In genomic region chr17:1640329-1641064, GRCh38 we compare ENCODE assay signal across 15 cellular contexts. TPM values are rescaled to one million over a fixed set of nuclear protein-coding genes. Genes with fewer than 3 reads are reported as not detected.
DNase-seq lines count a peak whose midpoint lies in the region; ATAC-seq and TF ChIP-seq lines count a peak whose summit lies in the region.
"Had no signal": no experiment of that assay in that cellular context is flagged by ENCODE, and none has a peak within 500 bp of the region (broad histone marks: within the 10 kb centered on the region; RNA-seq: fewer than 3 reads in every experiment).

No MANE protein-coding gene starts in this region.

- H3K14ac ChIP-seq in neuronal stem cell (ENCODE audit: low read length): peak overlapping the region; percentile 71

- peak overlapping the region in 2 of 3 donors; percentile 51 to 90 for H3K27ac Mint-ChIP-seq in IgD-negative memory B cell
- H3K27ac Mint-ChIP-seq in activated naive CD4-positive, alpha-beta T cell treated with anti-CD3 and anti-CD28 coated beads, Interleukin-2, amount 50 U/mL, for 72 hours: no peak overlapping the region
- H3K27ac Mint-ChIP-seq: effector memory CD8-positive, alpha-beta T cell; T-helper 2 cell treated with Interferon-gamma antibody and Interleukin-4, amounts not matched to agents 5 μg/mL and 100 μg/mL, for 36 hours had no signal

- 51 to 57% methylated on average over 5 to 19 of the region's 23 CpGs for WGBS in body of pancreas, 2 donors
- no CpG with 5 or more reads among the region's 23 CpGs for WGBS in neuronal stem cell (ENCODE audit: extremely low coverage in 2 of 2, insufficient read length in 2 of 2, insufficient replicate concordance in 1 of 2), 2 donors

- TF ChIP-seq CTCF in body of pancreas (IDR thresholded peaks at IDR 0.05): no peak

- H4K91ac ChIP-seq in neuronal stem cell (ENCODE audit: low read depth, low read length, poor library complexity): peak overlapping the region; percentile 97

- peak overlapping the region; percentile 54 for H2BK5ac ChIP-seq in neuronal stem cell (ENCODE audit: low read length)

- no peak overlapping the region for H3K9ac ChIP-seq in neuronal stem cell (ENCODE audit: low read depth, low read length, poor library complexity)

- no peaks in the 10 kb centered on the region for H3K27me3 Mint-ChIP-seq in IgD-negative memory B cell
- H3K27me3 Mint-ChIP-seq: effector memory CD8-positive, alpha-beta T cell had no signal

- DNase-seq in body of pancreas (peak in 3 of 4 donors; percentile 53 to 80 (median 66)), neuronal stem cell (ENCODE audit: low spot score) (no peak), UCSD-AML1 (lab: John Stamatoyannopoulos, UW; ENCODE audit: unreplicated experiment) (no peak), NCI-H2107 (lab: John Stamatoyannopoulos, UW) (no peak)
- no peak for DNase-seq in activated naive CD4-positive, alpha-beta T cell treated with anti-CD3 and anti-CD28 coated beads, Interleukin-2, amount 50 U/mL, for 72 hours (ENCODE audit: low spot score in 2 of 2)
- DNase-seq: activated CD4-positive, alpha-beta T cell treated with anti-CD3 and anti-CD28 coated beads, Interleukin-2, amount 50 U/mL, for 48 hours; activated effector memory CD4-positive, alpha-beta T cell treated with Interleukin-2 at 50 U/mL for 16 hours; effector memory CD8-positive, alpha-beta T cell; HCEC 1CT; NCI-H510A had no signal

- H4K8ac ChIP-seq in neuronal stem cell (ENCODE audit: low read depth, low read length): no peak overlapping the region

- ATAC-seq in body of pancreas: no peak
- no peak for ATAC-seq in activated naive CD4-positive, alpha-beta T cell treated with anti-CD3 and anti-CD28 coated beads, Interleukin-2, amount 50 U/mL, for 72 hours
- ATAC-seq: effector memory CD8-positive, alpha-beta T cell; gastroesophageal sphincter had no signal

- H3K27me3 ChIP-seq in body of pancreas: no peaks in the 10 kb centered on the region
- H3K27me3 ChIP-seq in neuronal stem cell (ENCODE audit: control insufficient read depth in 3 of 3, insufficient read depth in 3 of 3, low read depth in 1 of 3, low read length in 3 of 3): peaks cover 0 to 19% (median 0%) of the 10 kb centered on the region in 3 experiments
- H3K27me3 ChIP-seq: gastroesophageal sphincter had no signal

- no peaks in the 10 kb centered on the region for H3K36me3 Mint-ChIP-seq in IgD-negative memory B cell
- no peaks in the 10 kb centered on the region for H3K36me3 Mint-ChIP-seq in activated naive CD4-positive, alpha-beta T cell treated with anti-CD3 and anti-CD28 coated beads, Interleukin-2, amount 50 U/mL, for 72 hours

- H3K4me1 Mint-ChIP-seq in IgD-negative memory B cell: peaks cover 7 to 17% (median 12%) of the 10 kb centered on the region in 3 donors

- peak overlapping the region; percentile 84 for H3K4ac ChIP-seq in neuronal stem cell (ENCODE audit: low read length)

- H3K4me2 ChIP-seq in neuronal stem cell (ENCODE audit: insufficient read depth, low read length, poor library complexity, severe bottlenecking): no peak overlapping the region

- peak overlapping the region; percentile 84 for H3K18ac ChIP-seq in neuronal stem cell (ENCODE audit: low read length)

- H2BK15ac ChIP-seq in neuronal stem cell (ENCODE audit: low read length): peak overlapping the region; percentile 99

- H3K9me3 Mint-ChIP-seq in IgD-negative memory B cell: no peaks in the 10 kb centered on the region
- no peaks in the 10 kb centered on the region for H3K9me3 Mint-ChIP-seq in activated naive CD4-positive, alpha-beta T cell treated with anti-CD3 and anti-CD28 coated beads, Interleukin-2, amount 50 U/mL, for 72 hours
- H3K9me3 Mint-ChIP-seq: effector memory CD8-positive, alpha-beta T cell; nephron; T-helper 2 cell treated with Interferon-gamma antibody and Interleukin-4, amounts not matched to agents 5 μg/mL and 100 μg/mL, for 36 hours had no signal

- H3K9me3 ChIP-seq in body of pancreas (no peaks in the 10 kb centered on the region), neuronal stem cell (replicated peaks in 1 of 2; ENCODE audit: control insufficient read depth in 2 of 2, insufficient read depth in 1 of 2, low read depth in 1 of 2, low read length in 2 of 2) (no peaks in the 10 kb centered on the region)
- H3K9me3 ChIP-seq: gastroesophageal sphincter, thoracic aorta had no signal

- H2BK12ac ChIP-seq in neuronal stem cell (ENCODE audit: low read length): peak overlapping the region; percentile 98

- peak overlapping the region; percentile 57 for H3K23ac ChIP-seq in neuronal stem cell (ENCODE audit: low read depth, low read length, poor library complexity)

- peaks cover 2% of the 10 kb centered on the region for H3K79me1 ChIP-seq in neuronal stem cell (ENCODE audit: low read depth, low read length)

- TF ChIP-seq POLR2A in body of pancreas (IDR thresholded peaks at IDR 0.05): no peak

- H2BK120ac ChIP-seq in neuronal stem cell (ENCODE audit: low read depth, low read length): peak overlapping the region; percentile 87

- peak overlapping the region; percentile 96 for H2AK5ac ChIP-seq in neuronal stem cell (ENCODE audit: low read depth, low read length)

- H2AFZ ChIP-seq in neuronal stem cell (ENCODE audit: low read length): no peak overlapping the region

- H3K4me3 Mint-ChIP-seq in IgD-negative memory B cell: peak overlapping the region in 1 of 4 donors; percentile 69
- H3K4me3 Mint-ChIP-seq: effector memory CD8-positive, alpha-beta T cell; T-helper 2 cell treated with Interferon-gamma antibody and Interleukin-4, amounts not matched to agents 5 μg/mL and 100 μg/mL, for 36 hours had no signal

- H3K4me3 ChIP-seq in body of pancreas (no peak overlapping the region), neuronal stem cell (ENCODE audit: low read length in 2 of 2) (no peak overlapping the region)
- H3K4me3 ChIP-seq: gastroesophageal sphincter, thoracic aorta had no signal

- H3K27ac ChIP-seq in body of pancreas (peak overlapping the region in 1 of 4 donors; percentile 40), neuronal stem cell (replicated peaks; ENCODE audit: low read length) (peak overlapping the region; percentile 27)
- H3K27ac ChIP-seq: gastroesophageal sphincter, thoracic aorta had no signal

- H3K4me1 ChIP-seq in body of pancreas (peaks cover 30% of the 10 kb centered on the region), neuronal stem cell (ENCODE audit: control insufficient read depth in 2 of 2, insufficient read depth in 1 of 2, low read depth in 1 of 2, low read length in 2 of 2) (peaks cover 21 to 39% of the 10 kb centered on the region in 2 donors)

- intact Hi-C loops in body of pancreas (cut with DNase I): no loop called here

- H3K36me3 ChIP-seq in body of pancreas (replicated peaks in 1 of 2; ENCODE audit: insufficient read depth in 1 of 2, low read depth in 2 of 2): no peaks in the 10 kb centered on the region
- no peaks in the 10 kb centered on the region for H3K36me3 ChIP-seq in neuronal stem cell (replicated peaks in 1 of 2; ENCODE audit: control insufficient read depth in 2 of 2, insufficient read depth in 2 of 2, low read length in 2 of 2)
- H3K36me3 ChIP-seq: thoracic aorta had no signal

RNA-seq across cellular contexts. Expression of gene SCARF1, which starts 5.0 kb away (rescaled TPM):
- polyA plus RNA-seq in IgD-negative memory B cell: 0.19 TPM
- 10 to 100 TPM in 1 of 2 donors, 1 to 10 TPM in 1; 9.1 to 15.5 TPM for total RNA-seq in body of pancreas
- 0.67 TPM for polyA plus RNA-seq in neuronal stem cell (2013, experiment 1 of 2)
- polyA plus RNA-seq in neuronal stem cell (2013, experiment 2 of 2): 0.69 TPM
- 1 to 10 TPM; 1.1 to 2.3 TPM for total RNA-seq in activated naive CD4-positive, alpha-beta T cell treated with anti-CD3 and anti-CD28 coated beads, Interleukin-2, amount 50 U/mL, for 72 hours

RNA-seq across cellular contexts. Expression of gene RILP, which starts 9.2 kb away (rescaled TPM):
- polyA plus RNA-seq in IgD-negative memory B cell: 2.6 TPM
- total RNA-seq in body of pancreas: 10 to 100 TPM; 21.0 to 68.2 TPM
- polyA plus RNA-seq in neuronal stem cell (2013, experiment 1 of 2): 4.3 TPM
- polyA plus RNA-seq in neuronal stem cell (2013, experiment 2 of 2): 4.0 TPM
- total RNA-seq in activated naive CD4-positive, alpha-beta T cell treated with anti-CD3 and anti-CD28 coated beads, Interleukin-2, amount 50 U/mL, for 72 hours: 1 to 10 TPM; 1.7 to 2.5 TPM

RNA-seq across cellular contexts. Expression of gene SLC43A2, which starts 11.9 kb away (rescaled TPM):
- 27.3 TPM for polyA plus RNA-seq in IgD-negative memory B cell
- 10 to 100 TPM in 1 of 2 donors, 1 to 10 TPM in 1; 9.6 to 22.4 TPM for total RNA-seq in body of pancreas
- polyA plus RNA-seq in neuronal stem cell (2013, experiment 1 of 2): 11.3 TPM
- polyA plus RNA-seq in neuronal stem cell (2013, experiment 2 of 2): 11.0 TPM
- total RNA-seq in activated naive CD4-positive, alpha-beta T cell treated with anti-CD3 and anti-CD28 coated beads, Interleukin-2, amount 50 U/mL, for 72 hours: under 1 TPM; 0.57 to 0.62 TPM

RNA-seq across cellular contexts. Expression of gene PRPF8, which starts 44.2 kb away (rescaled TPM):
- polyA plus RNA-seq in IgD-negative memory B cell: 156 TPM
- total RNA-seq in body of pancreas: 100 to 1,000 TPM in 1 of 2 donors, 10 to 100 TPM in 1; 84.7 to 100 TPM
- polyA plus RNA-seq in neuronal stem cell (2013, experiment 1 of 2): 95.4 TPM
- 97.1 TPM for polyA plus RNA-seq in neuronal stem cell (2013, experiment 2 of 2)
- 100 to 1,000 TPM; 414 to 433 TPM for total RNA-seq in activated naive CD4-positive, alpha-beta T cell treated with anti-CD3 and anti-CD28 coated beads, Interleukin-2, amount 50 U/mL, for 72 hours

Comparison
In these comparisons a context has a peak if more than half of its experiments do, and no peak if none do; other contexts are left out.
1. H3K27ac Mint-ChIP-seq: peak in IgD-negative memory B cell (2 of 3); none in activated naive CD4-positive, alpha-beta T cell treated with anti-CD3 and anti-CD28 coated beads, Interleukin-2, amount 50 U/mL, for 72 hours (0 of 2).
2. DNase-seq: peak in body of pancreas (3 of 4); none in neuronal stem cell (single experiment), UCSD-AML1 (single experiment), activated naive CD4-positive, alpha-beta T cell treated with anti-CD3 and anti-CD28 coated beads, Interleukin-2, amount 50 U/mL, for 72 hours (0 of 2) and NCI-H2107 (single experiment).
3. RNA of gene RILP, which starts 9.2 kb away (total RNA-seq): 21.0 to 68.2 TPM in body of pancreas; 1.7 to 2.5 TPM in activated naive CD4-positive, alpha-beta T cell treated with anti-CD3 and anti-CD28 coated beads, Interleukin-2, amount 50 U/mL, for 72 hours; every median in the first group is over 4 times any median in the second.
4. RNA of gene SLC43A2, which starts 11.9 kb away (total RNA-seq): 9.6 to 22.4 TPM in body of pancreas; 0.57 to 0.62 TPM in activated naive CD4-positive, alpha-beta T cell treated with anti-CD3 and anti-CD28 coated beads, Interleukin-2, amount 50 U/mL, for 72 hours; every median in the first group is over 4 times any median in the second.